1 cellular context compared by ENCODE assay signal in the genomic region with DNA sequence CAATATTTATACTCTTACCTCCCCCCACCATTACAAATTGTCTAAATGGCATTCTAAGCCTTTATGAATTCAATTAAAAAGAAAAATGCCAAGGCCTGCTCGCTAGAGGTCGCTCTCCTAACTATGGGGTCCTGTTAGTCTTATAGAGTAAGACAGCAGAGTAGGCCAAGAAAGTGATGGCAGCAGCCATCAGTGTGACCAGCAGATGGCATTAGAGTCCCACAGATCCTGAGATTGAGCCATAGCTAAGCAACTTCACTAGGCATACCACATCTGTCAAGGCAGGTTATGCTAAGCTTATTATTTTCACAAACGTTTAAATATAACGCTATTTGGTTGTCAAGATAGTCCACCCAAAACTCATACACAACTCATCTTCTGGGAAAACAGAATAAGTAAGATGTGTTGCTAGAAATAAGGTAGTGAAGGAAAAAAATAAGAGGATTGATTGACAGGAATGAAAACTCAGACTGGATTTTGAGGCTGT.
TF ChIP-seq lines count a peak whose summit lies in the region.

No MANE protein-coding gene starts in this region.

TF ChIP-seq in neural cell, 6 proteins besides CTCF, POLR2A, EP300 and RAD21:
- TF ChIP-seq SMC3 (conservative IDR thresholded peaks at IDR 0.05; ENCODE audit: poor library complexity) = peak; percentile 99
- TF ChIP-seq EZH2 (IDR thresholded peaks at IDR 0.05; ENCODE audit: borderline replicate concordance, insufficient read depth, low read length, poor library complexity, severe bottlenecking) = no peak
TF ChIP-seq in neural cell: peak in this region for 1.
